Comparison of ENCODE assay signal across 33 cellular contexts in the genomic region with DNA sequence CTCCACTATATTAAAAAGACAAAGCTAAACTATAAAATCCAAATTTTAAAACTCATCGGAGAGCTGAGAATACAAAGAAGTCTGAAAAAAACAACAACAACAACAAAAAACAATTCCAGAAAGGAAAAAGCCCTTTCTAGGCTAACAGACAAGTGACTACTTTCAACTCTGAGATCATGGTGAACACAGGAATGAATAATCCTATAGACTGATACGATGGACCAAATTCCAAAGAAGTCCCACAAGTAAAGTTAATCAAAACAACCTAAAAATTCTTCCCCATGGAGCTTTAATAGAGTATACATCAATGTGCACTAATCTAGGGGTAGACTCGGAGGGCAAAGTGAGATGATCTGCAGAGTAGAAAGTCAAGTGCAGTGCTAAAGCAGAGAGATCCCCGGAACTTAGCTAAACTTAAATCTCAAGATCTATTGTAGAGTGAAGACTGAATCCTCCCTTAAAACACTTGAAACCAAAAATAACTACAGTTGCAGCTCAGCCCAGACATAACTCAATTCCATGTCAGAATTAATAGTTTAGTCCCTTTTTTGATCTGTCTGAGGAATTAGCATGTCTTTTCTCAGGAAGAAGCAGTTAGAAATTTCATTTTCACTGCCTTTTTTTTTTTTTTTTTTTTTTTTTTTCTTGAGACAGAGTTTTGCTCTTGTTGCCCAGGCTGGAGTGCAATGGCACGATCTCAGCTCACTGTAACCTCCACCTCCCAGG.
"Had no signal": no experiment of that assay in that cellular context is flagged by ENCODE, and none has a peak within 500 bp of the region (broad histone marks: within the 10 kb centered on the region; RNA-seq: fewer than 3 reads in every experiment).

No MANE protein-coding gene starts in this region.

- ATAC-seq: activated CD8-positive, alpha-beta memory T cell treated with anti-CD3 and anti-CD28 coated beads, Interleukin-2, amount 10 ng/mL, durations not matched to agents 7 days and 5 days; activated naive CD8-positive, alpha-beta T cell treated with anti-CD3 and anti-CD28 coated beads, Interleukin-2, amount 50 U/mL, for 24 hours; T-cell; T-helper 17 cell had no signal

- DNase-seq: activated B cell treated with CpG ODN at 0.5 μM for 24 hours; activated CD4-positive, alpha-beta memory T cell treated with anti-CD3 and anti-CD28 coated beads for 36 hours; activated CD4-positive, alpha-beta T cell treated with anti-CD3 and anti-CD28 coated beads for 4 hours; activated CD4-positive, alpha-beta T cell treated with anti-CD3 and anti-CD28 coated beads, Interleukin-2, amount 50 U/mL, for 1 hour; activated CD4-positive, CD25-positive, alpha-beta regulatory T cell treated with anti-CD3 and anti-CD28 coated beads, Interleukin-2, amount 50 U/mL, for 72 hours; activated CD8-positive, alpha-beta memory T cell treated with anti-CD3 and anti-CD28 coated beads for 24 hours; activated CD8-positive, alpha-beta memory T cell treated with anti-CD3 and anti-CD28 coated beads, Interleukin-2, amount 10 ng/mL, durations not matched to agents 7 days and 5 days; activated CD8-positive, alpha-beta memory T cell treated with anti-CD3 and anti-CD28 coated beads, Interleukin-2, amount 50 U/mL, for 48 hours; activated effector memory CD4-positive, alpha-beta T cell treated with Interleukin-2 at 50 U/mL for 16 hours; activated naive CD4-positive, alpha-beta T cell treated with anti-CD3 and anti-CD28 coated beads, Interleukin-2, amount 10 ng/mL, durations not matched to agents 7 days and 5 days; activated naive CD8-positive, alpha-beta T cell treated with anti-CD3 and anti-CD28 coated beads, Interleukin-2, amount 50 U/mL, for 24 hours; activated T-cell treated with anti-CD3 and anti-CD28 coated beads, Interleukin-2, amount 50 U/mL, for 48 hours; anterior cingulate cortex; Kasumi-1; KBM-7; MM.1S; MV-4-11; NCI-H1092; NCI-H1436 treated with DMSO at 0.1 percent for 48 hours; NCI-H1694 treated with DMSO at 0.1 percent for 48 hours; NCI-H2029; NCI-H345; NCI-H524 treated with DMSO at 0.1 percent for 48 hours; OCI-M1; SHP77 treated with DMSO at 0.1 percent for 48 hours; SK-N-SH; T-cell; T-helper 17 cell had no signal

- H3K27ac Mint-ChIP-seq: activated B cell treated with CpG ODN at 0.5 μM for 24 hours; activated CD4-positive, alpha-beta memory T cell treated with anti-CD3 and anti-CD28 coated beads for 36 hours; activated CD8-positive, alpha-beta memory T cell treated with anti-CD3 and anti-CD28 coated beads, Interleukin-2, amount 10 ng/mL, durations not matched to agents 7 days and 5 days; activated naive CD4-positive, alpha-beta T cell treated with anti-CD3 and anti-CD28 coated beads, Interleukin-2, amount 10 ng/mL, durations not matched to agents 7 days and 5 days; activated naive CD8-positive, alpha-beta T cell; activated naive CD8-positive, alpha-beta T cell treated with anti-CD3 and anti-CD28 coated beads, Interleukin-2, amount 50 U/mL, for 24 hours; brain; T-cell; T-helper 17 cell had no signal

- H3K36me3 ChIP-seq: SJSA1 had no signal

- H3K27me3 ChIP-seq: SJSA1 had no signal

- H3K27me3 Mint-ChIP-seq: activated B cell treated with CpG ODN at 0.5 μM for 24 hours; activated CD4-positive, alpha-beta memory T cell treated with anti-CD3 and anti-CD28 coated beads for 36 hours; activated CD8-positive, alpha-beta memory T cell treated with anti-CD3 and anti-CD28 coated beads, Interleukin-2, amount 10 ng/mL, durations not matched to agents 7 days and 5 days; activated naive CD4-positive, alpha-beta T cell treated with anti-CD3 and anti-CD28 coated beads, Interleukin-2, amount 10 ng/mL, durations not matched to agents 7 days and 5 days; activated naive CD8-positive, alpha-beta T cell; activated naive CD8-positive, alpha-beta T cell treated with anti-CD3 and anti-CD28 coated beads, Interleukin-2, amount 50 U/mL, for 24 hours; brain; central memory CD8-positive, alpha-beta T cell; T-cell; T-helper 17 cell had no signal

- H3K9me3 Mint-ChIP-seq: activated B cell treated with CpG ODN at 0.5 μM for 24 hours; activated CD4-positive, alpha-beta memory T cell treated with anti-CD3 and anti-CD28 coated beads for 36 hours; activated naive CD4-positive, alpha-beta T cell treated with anti-CD3 and anti-CD28 coated beads, Interleukin-2, amount 10 ng/mL, durations not matched to agents 7 days and 5 days; activated naive CD8-positive, alpha-beta T cell treated with anti-CD3 and anti-CD28 coated beads, Interleukin-2, amount 50 U/mL, for 24 hours; central memory CD8-positive, alpha-beta T cell; T-cell had no signal

- H3K9me3 ChIP-seq: SJSA1, SK-N-SH had no signal

- H3K4me3 Mint-ChIP-seq: activated B cell treated with CpG ODN at 0.5 μM for 24 hours; activated CD4-positive, alpha-beta memory T cell treated with anti-CD3 and anti-CD28 coated beads for 36 hours; activated CD8-positive, alpha-beta memory T cell treated with anti-CD3 and anti-CD28 coated beads, Interleukin-2, amount 10 ng/mL, durations not matched to agents 7 days and 5 days; activated naive CD4-positive, alpha-beta T cell treated with anti-CD3 and anti-CD28 coated beads, Interleukin-2, amount 10 ng/mL, durations not matched to agents 7 days and 5 days; activated naive CD8-positive, alpha-beta T cell; activated naive CD8-positive, alpha-beta T cell treated with anti-CD3 and anti-CD28 coated beads, Interleukin-2, amount 50 U/mL, for 24 hours; brain; central memory CD8-positive, alpha-beta T cell; T-cell; T-helper 17 cell had no signal

- H3K4me2 ChIP-seq: SK-N-SH had no signal

- H3K9ac ChIP-seq: SK-N-SH had no signal

- H3K9me2 ChIP-seq: SK-N-SH had no signal

- H3K36me3 Mint-ChIP-seq: activated naive CD4-positive, alpha-beta T cell treated with anti-CD3 and anti-CD28 coated beads, Interleukin-2, amount 10 ng/mL, durations not matched to agents 7 days and 5 days had no signal

- H3K4me3 ChIP-seq: SJSA1 had no signal

- H3K27ac ChIP-seq: SJSA1, VCaP had no signal

- H3K4me1 ChIP-seq: SJSA1 had no signal
